In the genomic region with DNA sequence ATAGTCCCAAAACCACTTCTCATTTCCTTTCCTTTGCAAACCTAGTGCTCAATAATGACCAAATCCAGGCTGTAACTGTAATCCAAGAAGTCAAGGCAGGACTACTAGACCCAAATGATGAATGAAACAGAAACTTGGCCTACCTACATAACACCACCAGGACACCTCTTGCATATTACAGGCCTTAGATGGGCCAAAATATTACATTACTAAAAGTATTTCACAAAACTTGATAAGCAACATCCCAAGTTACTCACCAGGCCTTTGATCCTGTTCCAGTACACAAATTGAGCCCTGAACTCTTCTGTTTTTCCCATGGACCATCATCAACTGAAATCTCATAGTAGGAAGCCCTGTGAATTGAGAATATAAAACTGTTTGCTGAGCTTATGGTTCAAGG, we compare ENCODE assay signal across 19 cellular contexts. TPM values are rescaled to one million over a fixed set of nuclear protein-coding genes. Genes with fewer than 3 reads are reported as not detected.
DNase-seq lines count a peak whose midpoint lies in the region; ATAC-seq, FAIRE-seq and TF ChIP-seq lines count a peak whose summit lies in the region.
"Had no signal": no experiment of that assay in that cellular context is flagged by ENCODE, and none has a peak within 500 bp of the region (broad histone marks: within the 10 kb centered on the region; RNA-seq: fewer than 3 reads in every experiment).

No MANE protein-coding gene starts in this region.

- peak; percentile 19 for ATAC-seq in left lobe of liver
- no peak for ATAC-seq in GM18873 (IDR thresholded peaks at IDR 0.05; ENCODE audit: low FRiP score, unreplicated experiment)
- no peak for ATAC-seq in naive thymus-derived CD8-positive, alpha-beta T cell

- TF ChIP-seq CTCF in astrocyte (IDR thresholded peaks at IDR 0.05; ENCODE audit: insufficient read depth, low read depth, low read length) (no peak), fibroblast of pulmonary artery (IDR thresholded peaks at IDR 0.05; ENCODE audit: low read length, missing control alignments) (no peak), tibial nerve (IDR thresholded peaks at IDR 0.05) (no peak)

- no peaks in the 10 kb centered on the region for H3K9me3 Mint-ChIP-seq in astrocyte (ENCODE audit: unreplicated experiment)
- H3K9me3 Mint-ChIP-seq in naive thymus-derived CD8-positive, alpha-beta T cell = no peaks in the 10 kb centered on the region
- H3K9me3 Mint-ChIP-seq: CD4-positive, alpha-beta memory T cell had no signal

- no peak overlapping the region for H3K27ac Mint-ChIP-seq in astrocyte (ENCODE audit: unreplicated experiment)
- no peak overlapping the region for H3K27ac Mint-ChIP-seq in naive thymus-derived CD8-positive, alpha-beta T cell
- H3K27ac Mint-ChIP-seq: CD14-positive monocyte; CD4-positive, alpha-beta memory T cell had no signal

- FAIRE-seq in H54 (lab: Jason Lieb, UNC) (peak; percentile 55), astrocyte (lab: Jason Lieb, UNC) (no peak)
- FAIRE-seq: GM12892, GM18507, H1 had no signal

- TF ChIP-seq EP300 in tibial nerve (IDR thresholded peaks at IDR 0.05) = no peak

- TF ChIP-seq POLR2A in H54 (IDR thresholded peaks at IDR 0.05; ENCODE audit: low read depth, low read length) (no peak), tibial nerve (IDR thresholded peaks at IDR 0.05) (no peak)

- H2AFZ ChIP-seq in astrocyte (ENCODE audit: low read depth, low read length) = no peak overlapping the region

- no peak overlapping the region for H3K4me2 ChIP-seq in astrocyte (ENCODE audit: low read length)
- H3K4me2 ChIP-seq: BLaER1 had no signal

- H3K4me1 Mint-ChIP-seq in astrocyte (ENCODE audit: low read depth, unreplicated experiment) = peaks cover 2% of the 10 kb centered on the region
- H3K4me1 Mint-ChIP-seq in naive thymus-derived CD8-positive, alpha-beta T cell = no peaks in the 10 kb centered on the region
- H3K4me1 Mint-ChIP-seq: CD14-positive monocyte; CD4-positive, alpha-beta memory T cell had no signal

- no peaks in the 10 kb centered on the region for H3K27me3 Mint-ChIP-seq in astrocyte (ENCODE audit: low read depth, unreplicated experiment)
- H3K27me3 Mint-ChIP-seq in naive thymus-derived CD8-positive, alpha-beta T cell = no peaks in the 10 kb centered on the region
- H3K27me3 Mint-ChIP-seq: CD4-positive, alpha-beta memory T cell had no signal

- H3K4me3 Mint-ChIP-seq in astrocyte (ENCODE audit: unreplicated experiment) = no peak overlapping the region
- no peak overlapping the region for H3K4me3 Mint-ChIP-seq in naive thymus-derived CD8-positive, alpha-beta T cell
- H3K4me3 Mint-ChIP-seq: CD14-positive monocyte; CD4-positive, alpha-beta memory T cell had no signal

- no peak overlapping the region for H3K27ac ChIP-seq in astrocyte (ENCODE audit: low read depth, low read length)
- H3K27ac ChIP-seq in tibial nerve = no peak overlapping the region
- H3K27ac ChIP-seq: BLaER1 had no signal

- H3K9me3 ChIP-seq in astrocyte (ENCODE audit: insufficient read depth, low read depth, low read length) (no peaks in the 10 kb centered on the region), tibial nerve (no peaks in the 10 kb centered on the region)
- H3K9me3 ChIP-seq: HAP-1 had no signal

- DNase-seq in H54 (ENCODE audit: insufficient read length, low spot score) = no peak
- peak; percentile 10 for DNase-seq in astrocyte (ENCODE audit: low read depth)
- peak; percentile 8 for DNase-seq in fibroblast of pulmonary artery (ENCODE audit: low read depth)
- no peak for DNase-seq in left lobe of liver (ENCODE audit: low spot score)
- DNase-seq in tibial nerve (ENCODE audit: low spot score in 2 of 2) = no peak
- no peak for DNase-seq in inferior parietal cortex (ENCODE audit: extremely low spot score)
- DNase-seq in naive thymus-derived CD8-positive, alpha-beta T cell = no peak
- DNase-seq: 8988T; CD4-positive, alpha-beta memory T cell; DMS153; DMS79; GDM1 had no signal

- H3K36me3 ChIP-seq in astrocyte (ENCODE audit: insufficient read depth, low read length) (no peaks in the 10 kb centered on the region), tibial nerve (peaks cover 0 to 56% (median 0%) of the 10 kb centered on the region in 3 donors)

- no peaks in the 10 kb centered on the region for H3K79me2 ChIP-seq in astrocyte (ENCODE audit: insufficient read depth, low read length)

- peaks cover 4% of the 10 kb centered on the region for H3K36me3 Mint-ChIP-seq in astrocyte (ENCODE audit: low read depth, unreplicated experiment)
- H3K36me3 Mint-ChIP-seq in naive thymus-derived CD8-positive, alpha-beta T cell = peaks cover 11 to 55% (median 24%) of the 10 kb centered on the region in 3 donors

- no peaks in the 10 kb centered on the region for H3K4me1 ChIP-seq in astrocyte (ENCODE audit: insufficient read depth, low read length)
- no peaks in the 10 kb centered on the region for H3K4me1 ChIP-seq in tibial nerve
- H3K4me1 ChIP-seq: HAP-1 had no signal

- no peaks in the 10 kb centered on the region for H3K27me3 ChIP-seq in astrocyte (ENCODE audit: insufficient read depth, low read length)
- H3K27me3 ChIP-seq in tibial nerve = no peaks in the 10 kb centered on the region
- H3K27me3 ChIP-seq: BLaER1 had no signal

- no peaks in the 10 kb centered on the region for H4K20me1 ChIP-seq in astrocyte (ENCODE audit: insufficient read depth, low read length)
- H4K20me1 ChIP-seq: BLaER1 had no signal

- POLR2A ChIA-PET in naive thymus-derived CD8-positive, alpha-beta T cell (lab: Charles Lee) = no interaction called here

- H3K9ac ChIP-seq in astrocyte (ENCODE audit: low read length) = no peak overlapping the region
- H3K9ac ChIP-seq: BLaER1 had no signal

- H3K4me3 ChIP-seq in astrocyte (ENCODE audit: insufficient read depth, low read depth, low read length) (no peak overlapping the region), fibroblast of pulmonary artery (replicated peaks; ENCODE audit: low read depth, low read length) (no peak overlapping the region), tibial nerve (no peak overlapping the region)
- H3K4me3 ChIP-seq: BLaER1, HAP-1 had no signal

RNA-seq across cellular contexts. Expression of gene NADK2, which starts 34.8 kb away (rescaled TPM):
- 20.7 and 24.5 TPM in 2 replicates for total RNA-seq in astrocyte
- total RNA-seq in left lobe of liver = 185 TPM
- total RNA-seq in tibial nerve = 10 to 100 TPM; 20.1 to 31.8 (median 21.6) TPM
- 10 to 100 TPM; 14.6 to 15.7 TPM for total RNA-seq in naive thymus-derived CD8-positive, alpha-beta T cell
- 1 to 10 TPM; 4.7 to 9.8 (median 5.4) TPM for polyA plus RNA-seq in naive thymus-derived CD8-positive, alpha-beta T cell

RNA-seq across cellular contexts. Expression of gene SKP2, which starts 55.0 kb away (rescaled TPM):
- total RNA-seq in astrocyte = 22.9 and 31.4 TPM in 2 replicates
- 28.9 TPM for total RNA-seq in left lobe of liver
- total RNA-seq in tibial nerve = 10 to 100 TPM; 12.0 to 20.1 (median 14.7) TPM
- 10 to 100 TPM; 18.5 to 21.5 TPM for total RNA-seq in naive thymus-derived CD8-positive, alpha-beta T cell
- 10 to 100 TPM; 15.3 to 21.2 (median 15.4) TPM for polyA plus RNA-seq in naive thymus-derived CD8-positive, alpha-beta T cell

RNA-seq across cellular contexts. Expression of gene LMBRD2, which starts 55.2 kb away (rescaled TPM):
- 6.4 and 9.0 TPM in 2 replicates for total RNA-seq in astrocyte
- 8.9 TPM for total RNA-seq in left lobe of liver
- total RNA-seq in tibial nerve = 10 to 100 TPM in 3 of 4 donors, 1 to 10 TPM in 1; 9.0 to 29.7 (median 15.6) TPM
- 10 to 100 TPM; 15.6 to 16.5 TPM for total RNA-seq in naive thymus-derived CD8-positive, alpha-beta T cell
- polyA plus RNA-seq in naive thymus-derived CD8-positive, alpha-beta T cell = 1 to 10 TPM; 1.4 to 4.5 (median 2.6) TPM

Comparison
In these comparisons a context has a peak if more than half of its experiments do, and no peak if none do; other contexts are left out.
1. DNase-seq: peak in astrocyte (single experiment) and fibroblast of pulmonary artery (single experiment); none in H54 (single experiment), left lobe of liver (single experiment), tibial nerve (0 of 2), inferior parietal cortex (single experiment) and naive thymus-derived CD8-positive, alpha-beta T cell (0 of 10).